ENCODE assay signal across 12 cellular contexts in genomic region chr13:48853381-48854102, GRCh38.
DNase-seq lines count a peak whose midpoint lies in the region; ATAC-seq and TF ChIP-seq lines count a peak whose summit lies in the region.
"Had no signal": no experiment of that assay in that cellular context is flagged by ENCODE, and none has a peak within 500 bp of the region (broad histone marks: within the 10 kb centered on the region; RNA-seq: fewer than 3 reads in every experiment).

No MANE protein-coding gene starts in this region.

- intact Hi-C loops in posterior cingulate gyrus (cut with DNase I) (no loop called here), gastrocnemius medialis (cut with DNase I; ENCODE audit: low total_unique reads) (no loop called here), colonic mucosa (cut with DNase I) (no loop called here)

- TF ChIP-seq CTCF in gastrocnemius medialis (IDR thresholded peaks at IDR 0.05 in 4 of 5, conservative IDR thresholded peaks at IDR 0.05 in 1 of 5): no peak
- TF ChIP-seq CTCF in colonic mucosa (IDR thresholded peaks at IDR 0.05): no peak

- no peak for TF ChIP-seq POLR2A in gastrocnemius medialis (IDR thresholded peaks at IDR 0.05)

- no peak overlapping the region for H3K9ac ChIP-seq in colonic mucosa (ENCODE audit: low read depth in 2 of 2, low read length in 2 of 2)

- ATAC-seq in GM19463 (IDR thresholded peaks at IDR 0.05; ENCODE audit: unreplicated experiment) (no peak), gastrocnemius medialis (no peak)
- ATAC-seq: T-cell had no signal

- H3K27me3 ChIP-seq in gastrocnemius medialis (no peaks in the 10 kb centered on the region), colonic mucosa (no peaks in the 10 kb centered on the region)
- H3K27me3 ChIP-seq: tibial artery had no signal

- H3K4me1 ChIP-seq in gastrocnemius medialis (no peaks in the 10 kb centered on the region), colonic mucosa (no peaks in the 10 kb centered on the region)

- peaks cover 11% of the 10 kb centered on the region for H3K27me3 Mint-ChIP-seq in activated naive CD8-positive, alpha-beta T cell treated with anti-CD3 and anti-CD28 coated beads for 36 hours
- H3K27me3 Mint-ChIP-seq: T-cell had no signal

- peak; percentile 32 for DNase-seq in stimulated activated naive CD4-positive, alpha-beta T cell treated with Interleukin-2 at 50 U/mL for 16 hours (lab: John Stamatoyannopoulos, UW)
- DNase-seq in stimulated activated naive CD4-positive, alpha-beta T cell (lab: John Stamatoyannopoulos, UW): no peak
- DNase-seq in activated naive CD8-positive, alpha-beta T cell treated with anti-CD3 and anti-CD28 coated beads for 36 hours: peak; percentile 8
- DNase-seq in left kidney (ENCODE audit: low read depth, low spot score) (peak; percentile 36), posterior cingulate gyrus (no peak), gastrocnemius medialis (no peak), colonic mucosa (no peak)
- DNase-seq: CD8-positive, alpha-beta memory T cell; NCI-H774; T-cell; tibial artery had no signal

- H3K9me3 ChIP-seq in gastrocnemius medialis (no peaks in the 10 kb centered on the region), colonic mucosa (no peaks in the 10 kb centered on the region)
- H3K9me3 ChIP-seq: tibial artery had no signal

- no peak overlapping the region for H3K4me3 Mint-ChIP-seq in activated naive CD8-positive, alpha-beta T cell treated with anti-CD3 and anti-CD28 coated beads for 36 hours
- H3K4me3 Mint-ChIP-seq: T-cell had no signal

- in situ Hi-C loops in gastrocnemius medialis (cut with MboI; ENCODE audit: low sequenced_read_pairs in 4 of 4): no loop called here

- no peaks in the 10 kb centered on the region for H3K9me3 Mint-ChIP-seq in activated naive CD8-positive, alpha-beta T cell treated with anti-CD3 and anti-CD28 coated beads for 36 hours
- H3K9me3 Mint-ChIP-seq: CD8-positive, alpha-beta memory T cell; T-cell had no signal

- no peak overlapping the region for H3K27ac ChIP-seq in gastrocnemius medialis
- H3K27ac ChIP-seq in colonic mucosa: no peak overlapping the region

- H3K4me3 ChIP-seq in gastrocnemius medialis (no peak overlapping the region), colonic mucosa (no peak overlapping the region)

- no peaks in the 10 kb centered on the region for H3K36me3 Mint-ChIP-seq in activated naive CD8-positive, alpha-beta T cell treated with anti-CD3 and anti-CD28 coated beads for 36 hours
- H3K36me3 Mint-ChIP-seq: CD8-positive, alpha-beta memory T cell; T-cell had no signal

- H3K27ac Mint-ChIP-seq in activated naive CD8-positive, alpha-beta T cell treated with anti-CD3 and anti-CD28 coated beads for 36 hours: peak overlapping the region; percentile 55
- H3K27ac Mint-ChIP-seq: T-cell had no signal

- H3K4me1 Mint-ChIP-seq in activated naive CD8-positive, alpha-beta T cell treated with anti-CD3 and anti-CD28 coated beads for 36 hours: peaks cover 36% of the 10 kb centered on the region

- H3K36me3 ChIP-seq in gastrocnemius medialis (no peaks in the 10 kb centered on the region), colonic mucosa (no peaks in the 10 kb centered on the region)
- H3K36me3 ChIP-seq: tibial artery had no signal

Comparison
In these comparisons a context has a peak if more than half of its experiments do, and no peak if none do; other contexts are left out.
1. DNase-seq: peak in stimulated activated naive CD4-positive, alpha-beta T cell treated with Interleukin-2 at 50 U/mL for 16 hours (single experiment), activated naive CD8-positive, alpha-beta T cell treated with anti-CD3 and anti-CD28 coated beads for 36 hours (single experiment) and left kidney (single experiment); none in stimulated activated naive CD4-positive, alpha-beta T cell (0 of 6), posterior cingulate gyrus (0 of 10), gastrocnemius medialis (0 of 2) and colonic mucosa (single experiment).